1 cellular context compared by ENCODE assay signal in genomic region chr11:65354265-65355012, GRCh38.
TF ChIP-seq lines count a peak whose summit lies in the region.

Gene TIGD3, plus strand, starts transcription at chr11:65354751. Its CDS starts 1,058 bp downstream, at chr11:65355809.

TF ChIP-seq in HepG2, 621 proteins besides CTCF, POLR2A, EP300 and RAD21 (continued from another document and continues in another):
- no peak for TF ChIP-seq HNRNPL (IDR thresholded peaks at IDR 0.05; ENCODE audit: low read depth, low read length)
- no peak for TF ChIP-seq NR2F6 (IDR thresholded peaks at IDR 0.05)
- no peak; the same call in 1 of the 2 replicates for TF ChIP-seq NR2F6 (CRISPR knock-in tag; IDR thresholded peaks at IDR 0.05)
- TF ChIP-seq IKZF4 (CRISPR knock-in tag; IDR thresholded peaks at IDR 0.05; ENCODE audit: borderline replicate concordance, low read depth, not compliant biosample characterization) = no peak
- no peak for TF ChIP-seq SOX13 (IDR thresholded peaks at IDR 0.05)
- no peak for TF ChIP-seq SOX13 (CRISPR knock-in tag; conservative IDR thresholded peaks at IDR 0.05 in 1 of 2, IDR thresholded peaks at IDR 0.05 in 1 of 2)
- no peak for TF ChIP-seq MAFF (IDR thresholded peaks at IDR 0.05; ENCODE audit: low read depth, low read length)
- TF ChIP-seq, protein P1, sequence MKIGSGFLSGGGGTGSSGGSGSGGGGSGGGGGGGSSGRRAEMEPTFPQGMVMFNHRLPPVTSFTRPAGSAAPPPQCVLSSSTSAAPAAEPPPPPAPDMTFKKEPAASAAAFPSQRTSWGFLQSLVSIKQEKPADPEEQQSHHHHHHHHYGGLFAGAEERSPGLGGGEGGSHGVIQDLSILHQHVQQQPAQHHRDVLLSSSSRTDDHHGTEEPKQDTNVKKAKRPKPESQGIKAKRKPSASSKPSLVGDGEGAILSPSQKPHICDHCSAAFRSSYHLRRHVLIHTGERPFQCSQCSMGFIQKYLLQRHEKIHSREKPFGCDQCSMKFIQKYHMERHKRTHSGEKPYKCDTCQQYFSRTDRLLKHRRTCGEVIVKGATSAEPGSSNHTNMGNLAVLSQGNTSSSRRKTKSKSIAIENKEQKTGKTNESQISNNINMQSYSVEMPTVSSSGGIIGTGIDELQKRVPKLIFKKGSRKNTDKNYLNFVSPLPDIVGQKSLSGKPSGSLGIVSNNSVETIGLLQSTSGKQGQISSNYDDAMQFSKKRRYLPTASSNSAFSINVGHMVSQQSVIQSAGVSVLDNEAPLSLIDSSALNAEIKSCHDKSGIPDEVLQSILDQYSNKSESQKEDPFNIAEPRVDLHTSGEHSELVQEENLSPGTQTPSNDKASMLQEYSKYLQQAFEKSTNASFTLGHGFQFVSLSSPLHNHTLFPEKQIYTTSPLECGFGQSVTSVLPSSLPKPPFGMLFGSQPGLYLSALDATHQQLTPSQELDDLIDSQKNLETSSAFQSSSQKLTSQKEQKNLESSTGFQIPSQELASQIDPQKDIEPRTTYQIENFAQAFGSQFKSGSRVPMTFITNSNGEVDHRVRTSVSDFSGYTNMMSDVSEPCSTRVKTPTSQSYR (CRISPR knock-in tag; IDR thresholded peaks at IDR 0.05; ENCODE audit: borderline replicate concordance) = no peak
- TF ChIP-seq ZBTB40 (IDR thresholded peaks at IDR 0.05) = no peak
- no peak for TF ChIP-seq ZBTB40 (CRISPR knock-in tag; IDR thresholded peaks at IDR 0.05)
- TF ChIP-seq HDAC2 (CRISPR knock-in tag; IDR thresholded peaks at IDR 0.05) = peak; percentile 25; the same call in 1 of the 2 replicates
- peak; percentile 44 for TF ChIP-seq UBTF (CRISPR knock-in tag; IDR thresholded peaks at IDR 0.05)
- TF ChIP-seq ZNF530 (CRISPR knock-in tag; IDR thresholded peaks at IDR 0.05; ENCODE audit: low read depth) = no peak
- no peak for TF ChIP-seq MTF1 (CRISPR knock-in tag; IDR thresholded peaks at IDR 0.05)
- TF ChIP-seq ZBTB25 (CRISPR knock-in tag; IDR thresholded peaks at IDR 0.05) = no peak
- no peak for TF ChIP-seq RFX3 (CRISPR knock-in tag; IDR thresholded peaks at IDR 0.05)
- TF ChIP-seq TCF7 (IDR thresholded peaks at IDR 0.05; ENCODE audit: low read depth) = no peak
- no peak for TF ChIP-seq DNMT3B (CRISPR knock-in tag; conservative IDR thresholded peaks at IDR 0.05)
- TF ChIP-seq SP5 (CRISPR knock-in tag; IDR thresholded peaks at IDR 0.05; ENCODE audit: borderline replicate concordance, low read depth) = peak; percentile 58; the same call in 1 of the 2 replicates
- TF ChIP-seq TAF15 (IDR thresholded peaks at IDR 0.05; ENCODE audit: low read depth, low read length, poor library complexity, severe bottlenecking) = no peak
- TF ChIP-seq IRF2 (CRISPR knock-in tag; IDR thresholded peaks at IDR 0.05) = no peak
- TF ChIP-seq ZNF83 (CRISPR knock-in tag; IDR thresholded peaks at IDR 0.05; ENCODE audit: borderline replicate concordance) = no peak
- peak; percentile 44; the same call in 1 of the 2 replicates for TF ChIP-seq HES4 (CRISPR knock-in tag; IDR thresholded peaks at IDR 0.05; ENCODE audit: borderline replicate concordance)
- no peak for TF ChIP-seq THAP11 (CRISPR knock-in tag; IDR thresholded peaks at IDR 0.05)
- TF ChIP-seq ZNF367 (CRISPR knock-in tag; IDR thresholded peaks at IDR 0.05; ENCODE audit: borderline replicate concordance) = 0 out of 2 replicates have a peak, but pooled peaks have one; percentile 37
- peak; percentile 20; the same call in 1 of the 2 replicates for TF ChIP-seq TBX2 (CRISPR knock-in tag; IDR thresholded peaks at IDR 0.05; ENCODE audit: borderline replicate concordance)
- no peak for TF ChIP-seq HOXA5 (CRISPR knock-in tag; IDR thresholded peaks at IDR 0.05)
- TF ChIP-seq MBD4 (IDR thresholded peaks at IDR 0.05; ENCODE audit: borderline replicate concordance, low read length) = no peak
- TF ChIP-seq KLF11 (CRISPR knock-in tag; IDR thresholded peaks at IDR 0.05) = 0 out of 2 replicates have a peak, but pooled peaks have one; percentile 34
- TF ChIP-seq GRHL1 (CRISPR knock-in tag; conservative IDR thresholded peaks at IDR 0.05) = no peak
- no peak for TF ChIP-seq ATM (IDR thresholded peaks at IDR 0.05; ENCODE audit: borderline replicate concordance)
- TF ChIP-seq, protein P2, sequence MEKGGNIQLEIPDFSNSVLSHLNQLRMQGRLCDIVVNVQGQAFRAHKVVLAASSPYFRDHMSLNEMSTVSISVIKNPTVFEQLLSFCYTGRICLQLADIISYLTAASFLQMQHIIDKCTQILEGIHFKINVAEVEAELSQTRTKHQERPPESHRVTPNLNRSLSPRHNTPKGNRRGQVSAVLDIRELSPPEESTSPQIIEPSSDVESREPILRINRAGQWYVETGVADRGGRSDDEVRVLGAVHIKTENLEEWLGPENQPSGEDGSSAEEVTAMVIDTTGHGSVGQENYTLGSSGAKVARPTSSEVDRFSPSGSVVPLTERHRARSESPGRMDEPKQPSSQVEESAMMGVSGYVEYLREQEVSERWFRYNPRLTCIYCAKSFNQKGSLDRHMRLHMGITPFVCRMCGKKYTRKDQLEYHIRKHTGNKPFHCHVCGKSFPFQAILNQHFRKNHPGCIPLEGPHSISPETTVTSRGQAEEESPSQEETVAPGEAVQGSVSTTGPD (CRISPR knock-in tag; IDR thresholded peaks at IDR 0.05) = no peak
- TF ChIP-seq ZSCAN31 (CRISPR knock-in tag; IDR thresholded peaks at IDR 0.05; ENCODE audit: low read depth) = peak; percentile 60
- TF ChIP-seq SOX6 (IDR thresholded peaks at IDR 0.05) = no peak
- TF ChIP-seq SOX6 (CRISPR knock-in tag; IDR thresholded peaks at IDR 0.05) = no peak
- TF ChIP-seq ZNF329 (CRISPR knock-in tag; IDR thresholded peaks at IDR 0.05; ENCODE audit: low read depth) = no peak
- TF ChIP-seq AFF4 (CRISPR knock-in tag; IDR thresholded peaks at IDR 0.05) = no peak
- no peak for TF ChIP-seq ZNF839 (CRISPR knock-in tag; IDR thresholded peaks at IDR 0.05; ENCODE audit: borderline replicate concordance)
- TF ChIP-seq ELF1 (CRISPR knock-in tag; IDR thresholded peaks at IDR 0.05) = peak; percentile 77
